ENCODE assay signal across 19 cellular contexts in genomic region chr10:36171546-36171945, GRCh38.
DNase-seq lines count a peak whose midpoint lies in the region; ATAC-seq and TF ChIP-seq lines count a peak whose summit lies in the region.
"Had no signal": no experiment of that assay in that cellular context is flagged by ENCODE, and none has a peak within 500 bp of the region (broad histone marks: within the 10 kb centered on the region; RNA-seq: fewer than 3 reads in every experiment).

No MANE protein-coding gene starts in this region.

- H3K4me3 ChIP-seq in GM23248, result peak overlapping the region; percentile 50; the same call in 1 of the 2 replicates
- H3K4me3 ChIP-seq in ascending aorta, result peak overlapping the region in 1 of 2 donors; percentile 5
- H3K4me3 ChIP-seq in smooth muscle cell, result no peak overlapping the region
- H3K4me3 ChIP-seq in SJCRH30, result no peak overlapping the region
- H3K4me3 ChIP-seq: adrenal gland, heart left ventricle, stomach had no signal

- TF ChIP-seq CTCF in ascending aorta (IDR thresholded peaks at IDR 0.05) (no peak), smooth muscle cell (IDR thresholded peaks at IDR 0.05; ENCODE audit: borderline replicate concordance, insufficient read depth, poor library complexity, severe bottlenecking) (no peak)

- H3K27ac Mint-ChIP-seq in stimulated activated effector memory CD8-positive, alpha-beta T cell treated with anti-CD3 and anti-CD28 coated beads, Interleukin-12 subunit alpha, Interleukin-12 subunit beta, amount 100 ng/mL, for 72 hours, result no peak overlapping the region
- H3K27ac Mint-ChIP-seq: activated CD8-positive, alpha-beta T cell treated with anti-CD3 and anti-CD28 coated beads, Interleukin-2, amount 10 ng/mL, durations not matched to agents 7 days and 5 days; activated T-helper 2 cell treated with anti-CD3 and anti-CD28 coated beads, Interferon-gamma antibody, Interleukin-2, Interleukin-4, amounts not matched to agents 10 μg/mL and 5 μg/mL and 100 μg/mL, durations not matched to agents 14 hours and 24 hours and 36 hours had no signal

- no peak for ATAC-seq in stimulated activated effector memory CD8-positive, alpha-beta T cell treated with anti-CD3 and anti-CD28 coated beads, Interleukin-12 subunit alpha, Interleukin-12 subunit beta, amount 100 ng/mL, for 72 hours
- ATAC-seq: activated CD8-positive, alpha-beta T cell treated with anti-CD3 and anti-CD28 coated beads, Interleukin-2, amount 10 ng/mL, durations not matched to agents 7 days and 5 days had no signal

- H3K9me3 ChIP-seq in GM23248 (ENCODE audit: low read depth) (no peaks in the 10 kb centered on the region), ascending aorta (no peaks in the 10 kb centered on the region), smooth muscle cell (replicated peaks; ENCODE audit: low read depth) (no peaks in the 10 kb centered on the region), SJCRH30 (replicated peaks) (no peaks in the 10 kb centered on the region)
- H3K9me3 ChIP-seq: adrenal gland, heart left ventricle, stomach had no signal

- in situ Hi-C loops in GM23248 (cut with MboI), result no loop called here

- H3K27ac ChIP-seq in GM23248 (peak overlapping the region; percentile 83), ascending aorta (peak overlapping the region; percentile 63 to 71), smooth muscle cell (ENCODE audit: low read depth) (peak overlapping the region; percentile 79), SJCRH30 (no peak overlapping the region)
- H3K27ac ChIP-seq: epithelial cell of prostate had no signal

- H3K27me3 ChIP-seq in GM23248 (replicated peaks; ENCODE audit: insufficient read depth) (no peaks in the 10 kb centered on the region), ascending aorta (no peaks in the 10 kb centered on the region), smooth muscle cell (ENCODE audit: low read depth) (no peaks in the 10 kb centered on the region), SJCRH30 (no peaks in the 10 kb centered on the region)
- H3K27me3 ChIP-seq: adrenal gland, heart left ventricle, stomach had no signal

- H2AFZ ChIP-seq in GM23248 (peak overlapping the region; percentile 59), smooth muscle cell (ENCODE audit: low read depth) (peak overlapping the region; percentile 75)

- intact Hi-C loops in ascending aorta (cut with DNase I) (loop anchor here (5.0 kb wide), 1 partner anchor 529 kb away; the partner anchor contains the start of gene FZD8), cardiac septum (cut with DNase I) (loop anchor here (5.0 kb wide), 1 partner anchor 529 kb away; the partner anchor contains the start of gene FZD8)

- H3K4me1 ChIP-seq in GM23248 (ENCODE audit: insufficient read depth) (peaks cover 40% of the 10 kb centered on the region), ascending aorta (peaks cover 0 to 17% of the 10 kb centered on the region in 2 donors), smooth muscle cell (ENCODE audit: low read depth) (peaks cover 8% of the 10 kb centered on the region), SJCRH30 (peaks cover 5% of the 10 kb centered on the region; the same call in 1 of the 2 replicates)

- H4K20me1 ChIP-seq in GM23248 (ENCODE audit: insufficient read depth) (no peaks in the 10 kb centered on the region), smooth muscle cell (ENCODE audit: low read depth) (no peaks in the 10 kb centered on the region)

- no peaks in the 10 kb centered on the region for H3K9me2 ChIP-seq in GM23248 (ENCODE audit: insufficient read depth)

- no peaks in the 10 kb centered on the region for H3K36me3 Mint-ChIP-seq in stimulated activated effector memory CD8-positive, alpha-beta T cell treated with anti-CD3 and anti-CD28 coated beads, Interleukin-12 subunit alpha, Interleukin-12 subunit beta, amount 100 ng/mL, for 72 hours

- H3K4me3 Mint-ChIP-seq in stimulated activated effector memory CD8-positive, alpha-beta T cell treated with anti-CD3 and anti-CD28 coated beads, Interleukin-12 subunit alpha, Interleukin-12 subunit beta, amount 100 ng/mL, for 72 hours, result no peak overlapping the region
- H3K4me3 Mint-ChIP-seq: activated CD8-positive, alpha-beta T cell treated with anti-CD3 and anti-CD28 coated beads, Interleukin-2, amount 10 ng/mL, durations not matched to agents 7 days and 5 days had no signal

- H3K4me2 ChIP-seq in GM23248 (ENCODE audit: unreplicated experiment) (peak overlapping the region; percentile 76), smooth muscle cell (peak overlapping the region; percentile 75)

- H3K9me3 Mint-ChIP-seq in stimulated activated effector memory CD8-positive, alpha-beta T cell treated with anti-CD3 and anti-CD28 coated beads, Interleukin-12 subunit alpha, Interleukin-12 subunit beta, amount 100 ng/mL, for 72 hours, result peaks cover 5% of the 10 kb centered on the region

- H3K4me1 Mint-ChIP-seq in stimulated activated effector memory CD8-positive, alpha-beta T cell treated with anti-CD3 and anti-CD28 coated beads, Interleukin-12 subunit alpha, Interleukin-12 subunit beta, amount 100 ng/mL, for 72 hours, result no peaks in the 10 kb centered on the region

- DNase-seq in GM23248 (peak; percentile 58), ascending aorta (ENCODE audit: low spot score in 2 of 2) (no peak), iPS-NIHi7 (ENCODE audit: extremely low spot score) (peak; percentile 29), smooth muscle cell (lab: John Stamatoyannopoulos, UW; ENCODE audit: unreplicated experiment) (no peak), SJCRH30 (no peak), cardiac septum (ENCODE audit: low spot score) (no peak)
- no peak for DNase-seq in stimulated activated effector memory CD8-positive, alpha-beta T cell treated with anti-CD3 and anti-CD28 coated beads, Interleukin-12 subunit alpha, Interleukin-12 subunit beta, amount 100 ng/mL, for 72 hours (ENCODE audit: low spot score in 2 of 2)
- DNase-seq: activated CD8-positive, alpha-beta T cell treated with anti-CD3 and anti-CD28 coated beads, Interleukin-2, amount 10 ng/mL, durations not matched to agents 7 days and 5 days; adrenal gland; DND-41; H7; heart left ventricle; NCI-H1694 treated with DMSO at 0.1 percent for 48 hours; NCI-H510A treated with DMSO at 0.1 percent for 48 hours; posterior cingulate gyrus; stimulated activated CD4-positive, alpha-beta T cell treated with anti-CD3 and anti-CD28 coated beads, Interleukin-12 subunit alpha, Interleukin-12 subunit beta, amount 100 ng/mL, for 4 hours; stomach had no signal

- 0% methylated on average over 1 of the region's 1 CpG for WGBS in GM23248 (ENCODE audit: low coverage in 1 of 2, low lambda C conversion rate in 2 of 2, missing lambda C conversion rate in 2 of 2), 2 experiments
- WGBS in smooth muscle cell (ENCODE audit: low lambda C conversion rate), result 35% methylated on average over 1 of the region's 1 CpG

- H3F3A ChIP-seq in GM23248 (ENCODE audit: insufficient read depth) (peaks cover 29% of the 10 kb centered on the region), smooth muscle cell (ENCODE audit: low read depth) (no peaks in the 10 kb centered on the region)

- H3K36me3 ChIP-seq in GM23248 (ENCODE audit: low read depth), result no peaks in the 10 kb centered on the region
- no peaks in the 10 kb centered on the region for H3K36me3 ChIP-seq in ascending aorta
- H3K36me3 ChIP-seq in smooth muscle cell (ENCODE audit: low read depth), result no peaks in the 10 kb centered on the region
- H3K36me3 ChIP-seq in SJCRH30, result no peaks in the 10 kb centered on the region
- H3K36me3 ChIP-seq: adrenal gland, heart left ventricle, stomach had no signal

- H3K79me2 ChIP-seq in GM23248 (ENCODE audit: insufficient read depth) (no peaks in the 10 kb centered on the region), smooth muscle cell (ENCODE audit: low read depth) (no peaks in the 10 kb centered on the region)

- H3K9ac ChIP-seq in GM23248 (peak overlapping the region; percentile 62), smooth muscle cell (ENCODE audit: low read depth) (no peak overlapping the region)

Comparison
In these comparisons a context has a peak if more than half of its experiments do, and no peak if none do; other contexts are left out.
1. DNase-seq: peak in GM23248 (single experiment) and iPS-NIHi7 (single experiment); none in ascending aorta (0 of 2), smooth muscle cell (single experiment), SJCRH30 (0 of 2), cardiac septum (single experiment) and stimulated activated effector memory CD8-positive, alpha-beta T cell treated with anti-CD3 and anti-CD28 coated beads, Interleukin-12 subunit alpha, Interleukin-12 subunit beta, amount 100 ng/mL, for 72 hours (0 of 2).